In the genomic region with DNA sequence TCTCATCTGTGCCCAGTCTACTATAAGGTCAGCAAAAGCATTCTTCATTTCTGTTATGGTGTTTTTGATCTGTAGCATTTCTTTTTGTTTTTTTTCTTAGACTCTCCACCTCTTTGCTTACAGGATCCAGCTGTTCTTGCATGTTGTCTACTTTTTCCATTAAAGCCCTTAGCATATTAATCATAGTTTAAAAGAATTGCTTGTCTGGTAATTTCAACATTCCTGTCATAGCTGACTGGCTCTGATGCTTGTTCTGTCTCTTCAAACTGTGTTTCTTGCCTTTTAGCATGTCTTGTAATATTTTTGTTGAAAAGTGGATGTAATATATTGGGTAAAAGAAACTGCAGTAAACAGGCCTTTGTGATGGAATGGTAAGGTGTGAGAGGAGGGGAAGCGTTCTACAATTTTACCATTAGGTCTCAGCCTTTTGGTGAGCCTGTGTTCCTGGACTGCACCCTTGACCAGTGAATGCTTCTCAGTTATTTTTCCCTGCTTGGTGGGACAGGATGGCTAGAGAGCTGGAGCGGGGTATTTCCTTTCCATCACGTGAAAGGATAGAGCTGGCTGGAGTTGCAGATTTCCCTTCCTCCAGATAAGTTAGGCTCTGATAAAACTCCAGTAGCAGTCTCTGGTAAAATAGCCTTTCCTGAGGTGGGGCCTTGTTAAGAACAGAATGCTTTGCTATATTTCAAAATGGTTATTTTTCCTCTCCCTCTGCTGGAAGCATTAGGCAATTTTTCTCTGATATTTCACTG, we compare ENCODE assay signal across 17 cellular contexts.
DNase-seq lines count a peak whose midpoint lies in the region; ATAC-seq and TF ChIP-seq lines count a peak whose summit lies in the region.
"Had no signal": no experiment of that assay in that cellular context is flagged by ENCODE, and none has a peak within 500 bp of the region (broad histone marks: within the 10 kb centered on the region; RNA-seq: fewer than 3 reads in every experiment).

No MANE protein-coding gene starts in this region.

- H3K27me3 Mint-ChIP-seq in activated T-helper 17 cell treated with anti-CD3 and anti-CD28 coated beads, Interleukin-2, amount 50 U/mL, for 72 hours: peaks cover 18% of the 10 kb centered on the region
- peaks cover 44% of the 10 kb centered on the region for H3K27me3 Mint-ChIP-seq in activated CD8-positive, alpha-beta memory T cell treated with anti-CD3 and anti-CD28 coated beads, Interleukin-2, amount 10 ng/mL, durations not matched to agents 7 days and 5 days

- peak overlapping the region in 4 of 12 donors; percentile 41 to 59 (median 46) for H3K27ac ChIP-seq in heart left ventricle
- H3K27ac ChIP-seq in right atrium auricular region: peak overlapping the region in 1 of 2 donors; percentile 13
- no peak overlapping the region for H3K27ac ChIP-seq in fibroblast of lung (ENCODE audit: insufficient read depth, low read length)
- peak overlapping the region; percentile 2 for H3K27ac ChIP-seq in mesodermal cell (ENCODE audit: low read depth, low read length, severe bottlenecking)
- H3K27ac ChIP-seq in ovary: no peak overlapping the region
- H3K27ac ChIP-seq: body of pancreas had no signal

- no peak overlapping the region for H3K27ac Mint-ChIP-seq in activated T-helper 17 cell treated with anti-CD3 and anti-CD28 coated beads, Interleukin-2, amount 50 U/mL, for 72 hours
- H3K27ac Mint-ChIP-seq in activated CD8-positive, alpha-beta memory T cell treated with anti-CD3 and anti-CD28 coated beads, Interleukin-2, amount 10 ng/mL, durations not matched to agents 7 days and 5 days: no peak overlapping the region
- H3K27ac Mint-ChIP-seq: activated T-cell treated with anti-CD3 and anti-CD28 coated beads, Interleukin-2, amount 50 U/mL, for 72 hours; immature natural killer cell; natural killer cell treated with Interleukin-12 subunit alpha and Interleukin-12 subunit beta and Interleukin-15 and Interleukin-18, amount 100 ng/mL, for 72 hours had no signal

- ATAC-seq in heart left ventricle: peak; percentile 37 to 61 (median 56)
- no peak for ATAC-seq in activated T-helper 17 cell treated with anti-CD3 and anti-CD28 coated beads, Interleukin-2, amount 50 U/mL, for 72 hours (replicated peaks)
- no peak for ATAC-seq in activated CD8-positive, alpha-beta memory T cell treated with anti-CD3 and anti-CD28 coated beads, Interleukin-2, amount 10 ng/mL, durations not matched to agents 7 days and 5 days
- ATAC-seq: activated T-cell treated with anti-CD3 and anti-CD28 coated beads, Interleukin-2, amount 50 U/mL, for 72 hours; body of pancreas; natural killer cell treated with Interleukin-12 subunit alpha and Interleukin-12 subunit beta and Interleukin-15 and Interleukin-18, amount 100 ng/mL, for 72 hours; PC-3 had no signal

- no peak overlapping the region for H3K4me3 Mint-ChIP-seq in activated T-helper 17 cell treated with anti-CD3 and anti-CD28 coated beads, Interleukin-2, amount 50 U/mL, for 72 hours
- no peak overlapping the region for H3K4me3 Mint-ChIP-seq in activated CD8-positive, alpha-beta memory T cell treated with anti-CD3 and anti-CD28 coated beads, Interleukin-2, amount 10 ng/mL, durations not matched to agents 7 days and 5 days
- H3K4me3 Mint-ChIP-seq: activated T-cell treated with anti-CD3 and anti-CD28 coated beads, Interleukin-2, amount 50 U/mL, for 72 hours; immature natural killer cell; natural killer cell treated with Interleukin-12 subunit alpha and Interleukin-12 subunit beta and Interleukin-15 and Interleukin-18, amount 100 ng/mL, for 72 hours had no signal

- H3K4me3 ChIP-seq in heart left ventricle: no peak overlapping the region
- H3K4me3 ChIP-seq in right atrium auricular region: no peak overlapping the region
- no peak overlapping the region for H3K4me3 ChIP-seq in fibroblast of lung (replicated peaks in 1 of 4; ENCODE audit: control extremely low read depth in 1 of 4, insufficient read depth in 1 of 4, low read depth in 3 of 4, low read length in 4 of 4)
- H3K4me3 ChIP-seq in mesodermal cell (ENCODE audit: extremely low read depth, insufficient read depth, low read length, poor library complexity, severe bottlenecking): no peak overlapping the region
- H3K4me3 ChIP-seq in ovary: no peak overlapping the region
- H3K4me3 ChIP-seq: body of pancreas had no signal

- intact Hi-C loops in heart left ventricle (cut with DNase I) (no loop called here), ovary (cut with DNase I) (no loop called here)

- H3K36me3 ChIP-seq in heart left ventricle (no peaks in the 10 kb centered on the region), right atrium auricular region (no peaks in the 10 kb centered on the region), fibroblast of lung (ENCODE audit: control insufficient read depth, insufficient read depth, low read length) (no peaks in the 10 kb centered on the region), mesodermal cell (ENCODE audit: control insufficient read depth, insufficient read depth, low read length) (no peaks in the 10 kb centered on the region), ovary (no peaks in the 10 kb centered on the region)

- CTCF ChIA-PET in activated CD8-positive, alpha-beta memory T cell treated with anti-CD3 and anti-CD28 coated beads, Interleukin-2, amount 10 ng/mL, durations not matched to agents 7 days and 5 days (lab: Charles Lee): no interaction called here

- H2AFZ ChIP-seq in fibroblast of lung (ENCODE audit: low read length): no peak overlapping the region

- DNase-seq in heart left ventricle (no peak), right atrium auricular region (ENCODE audit: low spot score) (no peak), fibroblast of lung (ENCODE audit: low read depth in 2 of 2) (peak; percentile 6 to 71), ovary (no peak), NCI-H2196 treated with DMSO at 0.1 percent for 48 hours (lab: John Stamatoyannopoulos, UW; ENCODE audit: unreplicated experiment) (no peak)
- no peak for DNase-seq in activated CD8-positive, alpha-beta memory T cell treated with anti-CD3 and anti-CD28 coated beads, Interleukin-2, amount 10 ng/mL, durations not matched to agents 7 days and 5 days
- DNase-seq: activated T-cell treated with anti-CD3 and anti-CD28 coated beads, Interleukin-2, amount 50 U/mL, for 72 hours; body of pancreas; erythroblast; immature natural killer cell; NCI-H1105; PC-3; stimulated activated CD4-positive, alpha-beta T cell treated with anti-CD3 and anti-CD28 coated beads, Interleukin-12 subunit alpha, Interleukin-12 subunit beta, amount 100 ng/mL, for 4 hours; T-helper 1 cell had no signal

- H3K27me3 ChIP-seq in heart left ventricle (no peaks in the 10 kb centered on the region), right atrium auricular region (no peaks in the 10 kb centered on the region), fibroblast of lung (ENCODE audit: control insufficient read depth, insufficient read depth, low read length) (no peaks in the 10 kb centered on the region), ovary (no peaks in the 10 kb centered on the region)
- H3K27me3 ChIP-seq: body of pancreas had no signal

- no peaks in the 10 kb centered on the region for H3K79me2 ChIP-seq in fibroblast of lung (ENCODE audit: control insufficient read depth, insufficient read depth, low read length)

- no peaks in the 10 kb centered on the region for H3K4me1 Mint-ChIP-seq in activated T-helper 17 cell treated with anti-CD3 and anti-CD28 coated beads, Interleukin-2, amount 50 U/mL, for 72 hours
- H3K4me1 Mint-ChIP-seq in activated CD8-positive, alpha-beta memory T cell treated with anti-CD3 and anti-CD28 coated beads, Interleukin-2, amount 10 ng/mL, durations not matched to agents 7 days and 5 days: no peaks in the 10 kb centered on the region
- H3K4me1 Mint-ChIP-seq: immature natural killer cell had no signal

- no peak for TF ChIP-seq CTCF in heart left ventricle (IDR thresholded peaks at IDR 0.05)
- TF ChIP-seq CTCF in right atrium auricular region (IDR thresholded peaks at IDR 0.05): no peak
- TF ChIP-seq CTCF in fibroblast of lung (conservative IDR thresholded peaks at IDR 0.05 in 1 of 2, IDR thresholded peaks at IDR 0.05 in 1 of 2; ENCODE audit: low read depth in 1 of 2, low read length in 2 of 2): no peak
- no peak for TF ChIP-seq CTCF in ovary (IDR thresholded peaks at IDR 0.05)

- H3K9ac ChIP-seq in fibroblast of lung (ENCODE audit: insufficient read depth, low read length): no peak overlapping the region

- H3K9me3 Mint-ChIP-seq in activated T-helper 17 cell treated with anti-CD3 and anti-CD28 coated beads, Interleukin-2, amount 50 U/mL, for 72 hours: no peaks in the 10 kb centered on the region
- H3K9me3 Mint-ChIP-seq in activated CD8-positive, alpha-beta memory T cell treated with anti-CD3 and anti-CD28 coated beads, Interleukin-2, amount 10 ng/mL, durations not matched to agents 7 days and 5 days (ENCODE audit: low read depth): no peaks in the 10 kb centered on the region
- H3K9me3 Mint-ChIP-seq: activated T-cell treated with anti-CD3 and anti-CD28 coated beads, Interleukin-2, amount 50 U/mL, for 72 hours; natural killer cell treated with Interleukin-12 subunit alpha and Interleukin-12 subunit beta and Interleukin-15 and Interleukin-18, amount 100 ng/mL, for 72 hours had no signal

- H4K20me1 ChIP-seq in fibroblast of lung (ENCODE audit: control insufficient read depth, extremely low read depth, insufficient read depth, low read length): no peaks in the 10 kb centered on the region

- H3K9me3 ChIP-seq in heart left ventricle (peaks cover 0 to 6% (median 0%) of the 10 kb centered on the region in 12 donors), right atrium auricular region (no peaks in the 10 kb centered on the region), fibroblast of lung (ENCODE audit: control insufficient read depth, insufficient read depth, low read depth, low read length) (no peaks in the 10 kb centered on the region), mesodermal cell (ENCODE audit: control insufficient read depth, low read length) (no peaks in the 10 kb centered on the region), ovary (no peaks in the 10 kb centered on the region)
- H3K9me3 ChIP-seq: body of pancreas had no signal

- H3K36me3 Mint-ChIP-seq in activated T-helper 17 cell treated with anti-CD3 and anti-CD28 coated beads, Interleukin-2, amount 50 U/mL, for 72 hours (ENCODE audit: low read depth): no peaks in the 10 kb centered on the region
- H3K36me3 Mint-ChIP-seq in activated CD8-positive, alpha-beta memory T cell treated with anti-CD3 and anti-CD28 coated beads, Interleukin-2, amount 10 ng/mL, durations not matched to agents 7 days and 5 days: no peaks in the 10 kb centered on the region
- H3K36me3 Mint-ChIP-seq: immature natural killer cell; natural killer cell treated with Interleukin-12 subunit alpha and Interleukin-12 subunit beta and Interleukin-15 and Interleukin-18, amount 100 ng/mL, for 72 hours had no signal

- peaks cover 0 to 20% (median 10%) of the 10 kb centered on the region in 12 donors for H3K4me1 ChIP-seq in heart left ventricle
- peaks cover 0 to 15% of the 10 kb centered on the region in 2 donors for H3K4me1 ChIP-seq in right atrium auricular region
- H3K4me1 ChIP-seq in fibroblast of lung (ENCODE audit: control insufficient read depth, extremely low read depth, insufficient read depth, low read length): no peaks in the 10 kb centered on the region
- peaks cover 5% of the 10 kb centered on the region for H3K4me1 ChIP-seq in mesodermal cell (ENCODE audit: control insufficient read depth, insufficient read depth, low read length, poor library complexity, severe bottlenecking)
- no peaks in the 10 kb centered on the region for H3K4me1 ChIP-seq in ovary (ENCODE audit: insufficient read depth)
- H3K4me1 ChIP-seq: body of pancreas had no signal

- no peak for TF ChIP-seq EP300 in ovary (IDR thresholded peaks at IDR 0.05)

- WGBS in heart left ventricle, 4 donors: 28 to 39% (median 30%) methylated on average over 3 of the region's 3 CpGs
- 86 to 100% methylated on average over 1 of the region's 3 CpGs for WGBS in mesodermal cell (ENCODE audit: insufficient coverage in 2 of 2), 2 experiments
- WGBS in ovary, 3 donors: 29 to 38% (median 31%) methylated on average over 3 of the region's 3 CpGs

- no peak for TF ChIP-seq POLR2A in heart left ventricle (IDR thresholded peaks at IDR 0.05)
- no peak for TF ChIP-seq POLR2A in ovary (IDR thresholded peaks at IDR 0.05)

- no peak overlapping the region for H3K4me2 ChIP-seq in fibroblast of lung (ENCODE audit: extremely low read depth, insufficient read depth, low read length)

Comparison
In these comparisons a context has a peak if more than half of its experiments do, and no peak if none do; other contexts are left out.
1. ATAC-seq: peak in heart left ventricle (4 of 4); none in activated T-helper 17 cell treated with anti-CD3 and anti-CD28 coated beads, Interleukin-2, amount 50 U/mL, for 72 hours (single experiment) and activated CD8-positive, alpha-beta memory T cell treated with anti-CD3 and anti-CD28 coated beads, Interleukin-2, amount 10 ng/mL, durations not matched to agents 7 days and 5 days (single experiment).
2. DNase-seq: peak in fibroblast of lung (2 of 2); none in heart left ventricle (0 of 5), right atrium auricular region (single experiment), activated CD8-positive, alpha-beta memory T cell treated with anti-CD3 and anti-CD28 coated beads, Interleukin-2, amount 10 ng/mL, durations not matched to agents 7 days and 5 days (single experiment), ovary (0 of 5) and NCI-H2196 treated with DMSO at 0.1 percent for 48 hours (single experiment).